Comparison of ENCODE assay signal across 32 cellular contexts in genomic region chr6:6832439-6832838, GRCh38.
"Had no signal": no experiment of that assay in that cellular context is flagged by ENCODE, and none has a peak within 500 bp of the region (broad histone marks: within the 10 kb centered on the region; RNA-seq: fewer than 3 reads in every experiment).

No MANE protein-coding gene starts in this region.

- H3K4me3 Mint-ChIP-seq: mesothelial cell of epicardium; naive B cell; natural killer cell; nephron progenitor cell; neural progenitor cell; stimulated activated naive B cell treated with anti-CD40 and anti-IgM and Interleukin-4, amounts not matched to agents 10 μg/mL and 1 μg/mL and 100 μg/mL, for 72 hours had no signal

- H3K9ac ChIP-seq: neural progenitor cell had no signal

- H3K9me3 Mint-ChIP-seq: mesothelial cell of epicardium; natural killer cell; nephron progenitor cell; neural progenitor cell; stimulated activated naive B cell treated with anti-CD40 and anti-IgM and Interleukin-4, amounts not matched to agents 10 μg/mL and 1 μg/mL and 100 μg/mL, for 72 hours had no signal

- H3K27ac Mint-ChIP-seq: mesothelial cell of epicardium; natural killer cell; nephron progenitor cell; neural progenitor cell; stimulated activated naive B cell treated with anti-CD40 and anti-IgM and Interleukin-4, amounts not matched to agents 10 μg/mL and 1 μg/mL and 100 μg/mL, for 72 hours had no signal

- H2AFZ ChIP-seq: neural progenitor cell had no signal

- H3K4me3 ChIP-seq: left lung, lower lobe of right lung, neural progenitor cell, pancreas, prostate gland, skin epidermis, stomach, testis, tibial artery, upper lobe of right lung had no signal

- H3K4me2 ChIP-seq: neural progenitor cell had no signal

- H3K4me1 ChIP-seq: lower lobe of right lung, neural progenitor cell, pancreas, prostate gland, stomach, testis, tibial artery, upper lobe of right lung had no signal

- H3K36me3 ChIP-seq: left lung, lower lobe of right lung, neural progenitor cell, pancreas, prostate gland, stomach, tibial artery, upper lobe of right lung had no signal

- H3K4me1 Mint-ChIP-seq: neural progenitor cell had no signal

- H3K27me3 ChIP-seq: left lung, neural progenitor cell, pancreas, stomach, testis, upper lobe of right lung had no signal

- DNase-seq: hippocampal formation; kidney; left colon; left lung; lower lobe of right lung; mammary epithelial cell; mesendoderm; naive B cell; natural killer cell; nephron progenitor cell; pancreas; posterior cingulate gyrus; retina; right cardiac atrium; stimulated activated CD4-positive, alpha-beta T cell treated with anti-CD3 and anti-CD28 coated beads, Interleukin-12 subunit alpha, Interleukin-12 subunit beta, amount 100 ng/mL, for 4 hours; stimulated activated CD4-positive, alpha-beta T cell treated with anti-CD3 and anti-CD28 coated beads, Interleukin-15, amount 100 ng/mL, for 24 hours; stimulated activated CD4-positive, alpha-beta T cell treated with anti-CD3 and anti-CD28 coated beads, Interleukin-2, amount 100 ng/mL, for 24 hours; stimulated activated CD4-positive, alpha-beta T cell treated with anti-CD3 and anti-CD28 coated beads, Interleukin-4, amount 100 ng/mL, for 1 hour; stimulated activated naive B cell treated with anti-CD40 and anti-IgM and Interleukin-4, amounts not matched to agents 10 μg/mL and 1 μg/mL and 100 μg/mL, for 72 hours; stimulated activated naive CD8-positive, alpha-beta T cell treated with anti-CD3 and anti-CD28 coated beads, Interleukin-15, Interleukin-2, amounts not matched to agents 100 U/mL and 50 U/mL, for 24 hours; stomach; testis; tibial artery; trophoblast cell; upper lobe of right lung had no signal

- H3K36me3 Mint-ChIP-seq: mesothelial cell of epicardium; naive B cell; natural killer cell; neural progenitor cell; stimulated activated naive B cell treated with anti-CD40 and anti-IgM and Interleukin-4, amounts not matched to agents 10 μg/mL and 1 μg/mL and 100 μg/mL, for 72 hours had no signal

- FAIRE-seq: islet of Langerhans, kidney, pancreas, urothelium cell line had no signal

- ATAC-seq: left colon; left lung; lower lobe of right lung; natural killer cell; pancreas; right cardiac atrium; sciatic nerve; stimulated activated naive B cell treated with anti-CD40 and anti-IgM and Interleukin-4, amounts not matched to agents 10 μg/mL and 1 μg/mL and 100 μg/mL, for 72 hours; stimulated activated naive CD8-positive, alpha-beta T cell treated with anti-CD3 and anti-CD28 coated beads, Interleukin-15, Interleukin-2, amounts not matched to agents 100 U/mL and 50 U/mL, for 24 hours; upper lobe of right lung had no signal

- H3K27ac ChIP-seq: left lung, lower lobe of right lung, neural progenitor cell, pancreas, prostate gland, skin epidermis, stomach, testis, tibial artery, upper lobe of right lung had no signal

- H3K9me3 ChIP-seq: left lung, lower lobe of right lung, pancreas, prostate gland, stomach, testis, tibial artery, upper lobe of right lung had no signal
